In the genomic region with DNA sequence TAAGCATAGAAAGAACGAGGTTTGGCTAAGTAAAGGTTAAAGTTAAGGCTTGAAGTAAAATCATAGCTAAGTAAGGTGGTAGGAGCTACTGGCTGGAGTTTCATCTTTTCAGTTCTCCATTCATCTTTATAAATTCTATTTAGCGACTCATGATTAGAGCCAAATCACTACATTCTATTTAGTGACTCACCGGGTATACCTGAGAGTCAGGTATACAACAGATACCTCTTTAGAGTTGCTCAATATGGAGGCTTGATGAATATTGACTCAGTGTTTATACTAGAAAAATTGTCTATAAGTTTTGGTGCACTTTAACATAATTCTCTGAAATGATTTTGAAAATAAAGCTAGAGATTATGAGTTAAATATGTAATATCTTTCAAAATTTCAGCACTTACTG, we compare ENCODE assay signal across 17 cellular contexts.
DNase-seq lines count a peak whose midpoint lies in the region; TF ChIP-seq lines count a peak whose summit lies in the region.
"Had no signal": no experiment of that assay in that cellular context is flagged by ENCODE, and none has a peak within 500 bp of the region (broad histone marks: within the 10 kb centered on the region; RNA-seq: fewer than 3 reads in every experiment).

No MANE protein-coding gene starts in this region.

- peaks cover 11% of the 10 kb centered on the region for H3K4me1 Mint-ChIP-seq in MCF 10A (ENCODE audit: insufficient read depth, unreplicated experiment)
- H3K4me1 Mint-ChIP-seq: B cell had no signal

- no peaks in the 10 kb centered on the region for H3K36me3 Mint-ChIP-seq in MCF 10A (ENCODE audit: insufficient read depth, unreplicated experiment)
- H3K36me3 Mint-ChIP-seq: CD8-positive, alpha-beta T cell had no signal

- no peak overlapping the region for H3K27ac Mint-ChIP-seq in MCF 10A (ENCODE audit: low read depth, unreplicated experiment)
- H3K27ac Mint-ChIP-seq: B cell; CD4-positive, alpha-beta T cell; CD8-positive, alpha-beta T cell had no signal

- H3K9me3 Mint-ChIP-seq in MCF 10A (ENCODE audit: unreplicated experiment), result no peaks in the 10 kb centered on the region

- H3K4me3 ChIP-seq in mammary epithelial cell (replicated peaks in 1 of 3; ENCODE audit: insufficient read depth in 1 of 3, low read depth in 2 of 3, low read length in 3 of 3) (no peak overlapping the region), epithelial cell of esophagus (ENCODE audit: low read length) (no peak overlapping the region)
- H3K4me3 ChIP-seq: A549; BLaER1 treated with 17β-estradiol and CSF1 and Interleukin-3, amounts not matched to agents 10 nM and 100 nM had no signal

- H3K27me3 Mint-ChIP-seq in MCF 10A (ENCODE audit: insufficient read depth, unreplicated experiment), result no peaks in the 10 kb centered on the region
- H3K27me3 Mint-ChIP-seq: B cell; CD4-positive, alpha-beta T cell had no signal

- no peak overlapping the region for H3K27ac ChIP-seq in mammary epithelial cell (ENCODE audit: insufficient read depth, low read depth, low read length)
- H3K27ac ChIP-seq: 22Rv1; A549; BLaER1 treated with 17β-estradiol and CSF1 and Interleukin-3, amounts not matched to agents 10 nM and 100 nM; C4-2B had no signal

- CTCF ChIA-PET in MCF 10A (lab: Yijun Ruan, JAX), result interaction anchor here (0.5 to 0.7 kb wide), 5 partner anchors 8 to 1150 kb away, joined by 3 to 6 read pairs (median 3); no protein-coding TSS in a partner anchor
- CTCF ChIA-PET in mammary epithelial cell (lab: Charles Lee; ENCODE audit: low non-redundant PET), result no interaction called here

- H3K4me1 ChIP-seq in mammary epithelial cell (ENCODE audit: insufficient read depth, low read length), result no peaks in the 10 kb centered on the region
- H3K4me1 ChIP-seq: A549, Caco-2 had no signal

- H3K79me2 ChIP-seq in mammary epithelial cell (ENCODE audit: insufficient read depth, low read length), result no peaks in the 10 kb centered on the region

- BruUV-seq in MCF 10A (replicated peaks; lab: Mats Ljungman, UMichigan) (no TSS peak), mammary epithelial cell (replicated peaks; lab: Mats Ljungman, UMichigan) (no TSS peak)

- peaks cover 2% of the 10 kb centered on the region for H3K9me3 ChIP-seq in mammary epithelial cell (replicated peaks; ENCODE audit: insufficient read depth, low read length)
- H3K9me3 ChIP-seq: A549; BLaER1 treated with 17β-estradiol and CSF1 and Interleukin-3, amounts not matched to agents 10 nM and 100 nM; Caco-2 had no signal

- intact Hi-C loops in MCF 10A (cut with micrococcal nuclease) (no loop called here), mammary epithelial cell (cut with micrococcal nuclease) (no loop called here)

- 37% methylated on average over 3 of the region's 3 CpGs for WGBS in mammary epithelial cell (ENCODE audit: low coverage, missing lambda C conversion rate)

- H2AFZ ChIP-seq in mammary epithelial cell (ENCODE audit: low read depth, low read length), result no peak overlapping the region

- POLR2A ChIA-PET in MCF 10A (lab: Yijun Ruan, JAX), result interaction anchor here (0.6 kb wide), 1 partner anchor 389 kb away, joined by 4 read pairs; no protein-coding TSS in a partner anchor

- no peak overlapping the region for H3K4me2 ChIP-seq in mammary epithelial cell (ENCODE audit: insufficient read depth, low read depth, low read length)
- H3K4me2 ChIP-seq: A549; BLaER1 treated with 17β-estradiol and CSF1 and Interleukin-3, amounts not matched to agents 10 nM and 100 nM had no signal

- H4K20me1 ChIP-seq in mammary epithelial cell (ENCODE audit: insufficient read depth, low read length), result no peaks in the 10 kb centered on the region
- H4K20me1 ChIP-seq: BLaER1 treated with 17β-estradiol and CSF1 and Interleukin-3, amounts not matched to agents 10 nM and 100 nM had no signal

- no peak overlapping the region for H3K9ac ChIP-seq in mammary epithelial cell (ENCODE audit: insufficient read depth, low read length)
- H3K9ac ChIP-seq: BLaER1 treated with 17β-estradiol and CSF1 and Interleukin-3, amounts not matched to agents 10 nM and 100 nM had no signal

- H3K36me3 ChIP-seq in mammary epithelial cell (ENCODE audit: insufficient read depth, low read length), result no peaks in the 10 kb centered on the region
- H3K36me3 ChIP-seq: BLaER1 treated with 17β-estradiol and CSF1 and Interleukin-3, amounts not matched to agents 10 nM and 100 nM had no signal

- TF ChIP-seq CTCF in MCF 10A (IDR thresholded peaks at IDR 0.05; ENCODE audit: unreplicated experiment) (no peak), mammary epithelial cell (conservative IDR thresholded peaks at IDR 0.05 in 1 of 2, IDR thresholded peaks at IDR 0.05 in 1 of 2; ENCODE audit: extremely low read depth in 1 of 2, insufficient read depth in 1 of 2, low read depth in 1 of 2, low read length in 2 of 2) (no peak), epithelial cell of esophagus (IDR thresholded peaks at IDR 0.05; ENCODE audit: insufficient read depth, low read depth, low read length, missing control alignments) (no peak)

- peak; percentile 6 for DNase-seq in MCF 10A (ENCODE audit: unreplicated experiment)
- DNase-seq in mammary epithelial cell, result no peak
- DNase-seq in epithelial cell of esophagus (ENCODE audit: low read depth), result peak; percentile 42
- DNase-seq in NCI-H82 treated with DMSO at 0.1 percent for 48 hours (lab: John Stamatoyannopoulos, UW; ENCODE audit: unreplicated experiment), result no peak
- DNase-seq in putamen (ENCODE audit: low spot score), result no peak
- DNase-seq: AML-193; Caco-2; Calu3; CD4-positive, alpha-beta T cell; CD8-positive, alpha-beta T cell; DMS79 treated with DMSO at 0.1 percent for 48 hours; GF-D8 had no signal

- in situ Hi-C loops in mammary epithelial cell (cut with MboI; ENCODE audit: low sequenced_read_pairs in 2 of 2), result no loop called here

- dilution Hi-C loops in mammary epithelial cell (cut with HindIII; ENCODE audit: low sequenced_read_pairs), result no loop called here

- H3K27me3 ChIP-seq in mammary epithelial cell (ENCODE audit: insufficient read depth, low read length), result no peaks in the 10 kb centered on the region
- H3K27me3 ChIP-seq: BLaER1 treated with 17β-estradiol and CSF1 and Interleukin-3, amounts not matched to agents 10 nM and 100 nM had no signal

- no peak overlapping the region for H3K4me3 Mint-ChIP-seq in MCF 10A (ENCODE audit: unreplicated experiment)
- H3K4me3 Mint-ChIP-seq: B cell; CD4-positive, alpha-beta T cell; CD8-positive, alpha-beta T cell had no signal

Comparison
In these comparisons a context has a peak if more than half of its experiments do, and no peak if none do; other contexts are left out.
1. DNase-seq: peak in MCF 10A (single experiment) and epithelial cell of esophagus (single experiment); none in mammary epithelial cell (single experiment), NCI-H82 treated with DMSO at 0.1 percent for 48 hours (single experiment) and putamen (single experiment).